ENCODE assay signal across 28 cellular contexts in genomic region chr11:29040489-29040888, GRCh38.
"Had no signal": no experiment of that assay in that cellular context is flagged by ENCODE, and none has a peak within 500 bp of the region (broad histone marks: within the 10 kb centered on the region; RNA-seq: fewer than 3 reads in every experiment).

No MANE protein-coding gene starts in this region.

- H3K36me3 ChIP-seq: colonic mucosa, esophagus muscularis mucosa, esophagus squamous epithelium, gastrocnemius medialis, gastroesophageal sphincter, heart left ventricle, heart right ventricle had no signal

- H3K4me1 ChIP-seq: colonic mucosa, esophagus muscularis mucosa, esophagus squamous epithelium, foreskin keratinocyte, gastrocnemius medialis, gastroesophageal sphincter, heart left ventricle, heart right ventricle had no signal

- H3K4me3 ChIP-seq: colonic mucosa, coronary artery, dorsolateral prefrontal cortex, esophagus muscularis mucosa, esophagus squamous epithelium, gastrocnemius medialis, gastroesophageal sphincter, heart left ventricle, heart right ventricle had no signal

- FAIRE-seq: colon, endometrium, endothelial cell of umbilical vein, frontal cortex had no signal

- DNase-seq: colonic mucosa; cortex of kidney; dermis blood vessel endothelial cell; dorsolateral prefrontal cortex; effector CD4-positive, alpha-beta T cell; effector CD8-positive, alpha-beta T cell; effector memory CD4-positive, alpha-beta T cell; effector memory CD8-positive, alpha-beta T cell; endodermal cell; erythroblast; esophagus squamous epithelium; foreskin fibroblast; foreskin keratinocyte; foreskin melanocyte; gastrocnemius medialis; glutamatergic neuron; head of caudate nucleus; heart left ventricle; heart right ventricle had no signal

- H3K27me3 ChIP-seq: colonic mucosa, dorsolateral prefrontal cortex, esophagus muscularis mucosa, esophagus squamous epithelium, foreskin keratinocyte, gastrocnemius medialis, gastroesophageal sphincter, heart left ventricle, heart right ventricle had no signal

- H3K9me3 ChIP-seq: colonic mucosa, esophagus muscularis mucosa, esophagus squamous epithelium, gastrocnemius medialis, gastroesophageal sphincter had no signal

- ATAC-seq: effector memory CD8-positive, alpha-beta T cell; esophagus mucosa; foreskin keratinocyte; gastrocnemius medialis; gastroesophageal sphincter; heart left ventricle; heart right ventricle had no signal

- H3K27ac ChIP-seq: colonic mucosa, coronary artery, dorsolateral prefrontal cortex, epithelial cell of prostate, esophagus muscularis mucosa, esophagus squamous epithelium, foreskin keratinocyte, gastrocnemius medialis, gastroesophageal sphincter, heart left ventricle, heart right ventricle had no signal
